In genomic region chr19:3810708-3811355, GRCh38 we compare ENCODE assay signal across 27 cellular contexts. TPM values are rescaled to one million over a fixed set of nuclear protein-coding genes. Genes with fewer than 3 reads are reported as not detected.
DNase-seq lines count a peak whose midpoint lies in the region; ATAC-seq and TF ChIP-seq lines count a peak whose summit lies in the region.
"Had no signal": no experiment of that assay in that cellular context is flagged by ENCODE, and none has a peak within 500 bp of the region (broad histone marks: within the 10 kb centered on the region; RNA-seq: fewer than 3 reads in every experiment).

No MANE protein-coding gene starts in this region.

- POLR2A ChIA-PET in activated CD8-positive, alpha-beta T cell treated with anti-CD3 and anti-CD28 coated beads for 36 hours (lab: Charles Lee): interaction anchor here (2.9 kb wide), 2 partner anchors 24 to 27 kb away, joined by 9 to 15 read pairs; partner anchors contain the start of gene MATK

- DNase-seq in GM06990 (ENCODE audit: extremely low read depth, insufficient read length) (no peak), H7 (peak; percentile 60), neuronal stem cell (ENCODE audit: low spot score) (no peak), kidney glomerular epithelial cell (lab: John Stamatoyannopoulos, UW) (no peak), germinal center (ENCODE audit: low spot score) (no peak), Right ventricle myocardium inferior (ENCODE audit: missing footprints) (no peak)
- DNase-seq in activated CD8-positive, alpha-beta T cell treated with anti-CD3 and anti-CD28 coated beads for 36 hours: no peak
- DNase-seq: activated CD4-positive, alpha-beta T cell treated with anti-CD3 and anti-CD28 coated beads for 1 hour; DMS53; GF-D8; left lung; OCI-M1; SHP77; stimulated activated CD4-positive, alpha-beta T cell treated with anti-CD3 and anti-CD28 coated beads, Interleukin-2, amount 100 ng/mL, for 48 hours; stimulated activated naive CD4-positive, alpha-beta T cell treated with Interleukin-2 at 50 U/mL for 16 hours; T-cell had no signal

- no peak overlapping the region for H2BK5ac ChIP-seq in neuronal stem cell (ENCODE audit: low read length)

- peak overlapping the region; percentile 52 for H3K23ac ChIP-seq in neuronal stem cell (ENCODE audit: low read depth, low read length, poor library complexity)

- H3K4me3 Mint-ChIP-seq in activated CD8-positive, alpha-beta T cell treated with anti-CD3 and anti-CD28 coated beads for 36 hours: no peak overlapping the region
- H3K4me3 Mint-ChIP-seq: activated T-helper 1 cell treated with anti-CD3 and anti-CD28 coated beads, Interleukin-12 subunit alpha, Interleukin-12 subunit beta, Interleukin-2, Interleukin-4 antibody, amounts not matched to agents 30 ng/mL and 10 ng/mL and 1 ng/mL, durations not matched to agents 14 hours and 24 hours and 36 hours; neural progenitor cell; T-cell had no signal

- peaks cover 56% of the 10 kb centered on the region for H3K4me1 Mint-ChIP-seq in activated CD8-positive, alpha-beta T cell treated with anti-CD3 and anti-CD28 coated beads for 36 hours (ENCODE audit: low read depth)
- H3K4me1 Mint-ChIP-seq: neural progenitor cell had no signal

- intact Hi-C loops in activated CD8-positive, alpha-beta T cell treated with anti-CD3 and anti-CD28 coated beads for 36 hours (cut with micrococcal nuclease): loop anchor here (10.0 kb wide), 1 partner anchor 46 kb away; the partner anchor contains the start of genes APBA3 and MRPL54
- intact Hi-C loops in Right ventricle myocardium inferior (cut with DNase I): no loop called here

- H2AFZ ChIP-seq in neuronal stem cell (ENCODE audit: low read length): no peak overlapping the region
- H2AFZ ChIP-seq: neural progenitor cell had no signal

- no peaks in the 10 kb centered on the region for H3K27me3 Mint-ChIP-seq in activated CD8-positive, alpha-beta T cell treated with anti-CD3 and anti-CD28 coated beads for 36 hours
- H3K27me3 Mint-ChIP-seq: activated naive CD8-positive, alpha-beta T cell; T-cell had no signal

- no peak overlapping the region for H3K4ac ChIP-seq in neuronal stem cell (ENCODE audit: low read length)

- H2BK15ac ChIP-seq in neuronal stem cell (ENCODE audit: low read length): no peak overlapping the region

- peaks cover 3% of the 10 kb centered on the region for H3K36me3 Mint-ChIP-seq in activated CD8-positive, alpha-beta T cell treated with anti-CD3 and anti-CD28 coated beads for 36 hours (ENCODE audit: low read depth)
- H3K36me3 Mint-ChIP-seq: T-cell had no signal

- H2BK120ac ChIP-seq in neuronal stem cell (ENCODE audit: low read depth, low read length): no peak overlapping the region

- H3K36me3 ChIP-seq in GM06990 (ENCODE audit: control insufficient read depth, insufficient read depth, low read length) (no peaks in the 10 kb centered on the region), H7 (replicated peaks; ENCODE audit: control insufficient read depth, insufficient read depth, low read length) (no peaks in the 10 kb centered on the region), neuronal stem cell (replicated peaks in 1 of 2; ENCODE audit: control insufficient read depth in 2 of 2, insufficient read depth in 2 of 2, low read length in 2 of 2) (peaks cover 0 to 3% of the 10 kb centered on the region in 2 donors)
- H3K36me3 ChIP-seq: ascending aorta, HAP-1, heart left ventricle, left lung, neural progenitor cell had no signal

- peak overlapping the region; percentile 5 for H3K18ac ChIP-seq in neuronal stem cell (ENCODE audit: low read length)

- H3K14ac ChIP-seq in neuronal stem cell (ENCODE audit: low read length): peak overlapping the region; percentile 38

- peaks cover 0 to 5% of the 10 kb centered on the region in 2 donors for H3K9me3 ChIP-seq in neuronal stem cell (replicated peaks in 1 of 2; ENCODE audit: control insufficient read depth in 2 of 2, insufficient read depth in 1 of 2, low read depth in 1 of 2, low read length in 2 of 2)
- H3K9me3 ChIP-seq: ascending aorta, HAP-1, heart left ventricle, left lung had no signal

- H2AK5ac ChIP-seq in neuronal stem cell (ENCODE audit: low read depth, low read length): peak overlapping the region; percentile 92

- CTCF ChIA-PET in activated CD8-positive, alpha-beta T cell treated with anti-CD3 and anti-CD28 coated beads for 36 hours (lab: Charles Lee): interaction anchor here (2.6 kb wide), 1 partner anchor 11 kb away, joined by 14 read pairs; no protein-coding TSS in a partner anchor

- no peak overlapping the region for H3K27ac ChIP-seq in neuronal stem cell (replicated peaks; ENCODE audit: low read length)
- H3K27ac ChIP-seq: ascending aorta, neural progenitor cell had no signal

- no peak overlapping the region for H3K9ac ChIP-seq in neuronal stem cell (ENCODE audit: low read depth, low read length, poor library complexity)
- H3K9ac ChIP-seq: neural progenitor cell had no signal

- H4K91ac ChIP-seq in neuronal stem cell (ENCODE audit: low read depth, low read length, poor library complexity): no peak overlapping the region

- H3K79me1 ChIP-seq in neuronal stem cell (ENCODE audit: low read depth, low read length): no peaks in the 10 kb centered on the region

- no peak overlapping the region for H3K4me2 ChIP-seq in neuronal stem cell (ENCODE audit: insufficient read depth, low read length, poor library complexity, severe bottlenecking)
- H3K4me2 ChIP-seq: neural progenitor cell, smooth muscle cell had no signal

- no peaks in the 10 kb centered on the region for H3K27me3 ChIP-seq in GM06990 (replicated peaks; ENCODE audit: control insufficient read depth, insufficient read depth, low read length)
- no peaks in the 10 kb centered on the region for H3K27me3 ChIP-seq in H7 (ENCODE audit: control insufficient read depth, insufficient read depth, low read length)
- H3K27me3 ChIP-seq in neuronal stem cell (ENCODE audit: control insufficient read depth in 3 of 3, insufficient read depth in 3 of 3, low read depth in 1 of 3, low read length in 3 of 3): peaks cover 0 to 2% (median 0%) of the 10 kb centered on the region in 3 experiments
- H3K27me3 ChIP-seq: heart left ventricle, neural progenitor cell had no signal

- no peak for ATAC-seq in activated CD8-positive, alpha-beta T cell treated with anti-CD3 and anti-CD28 coated beads for 36 hours
- ATAC-seq in HG02938 (IDR thresholded peaks at IDR 0.05; ENCODE audit: unreplicated experiment) (no peak), Right ventricle myocardium inferior (no peak)
- ATAC-seq: K562, left lung, T-cell had no signal

- H3K4me3 ChIP-seq in GM06990 (replicated peaks; ENCODE audit: low read depth, low read length): peak overlapping the region; percentile 7; the same call in 1 of the 2 replicates
- H3K4me3 ChIP-seq in H7 (ENCODE audit: insufficient read depth, low read depth, low read length): no peak overlapping the region
- H3K4me3 ChIP-seq in neuronal stem cell (ENCODE audit: low read length in 2 of 2): no peak overlapping the region
- H3K4me3 ChIP-seq: ascending aorta, HAP-1, heart left ventricle, K562, left lung, neural progenitor cell, smooth muscle cell had no signal

- H4K8ac ChIP-seq in neuronal stem cell (ENCODE audit: low read depth, low read length): peak overlapping the region; percentile 17

- peaks cover 4% of the 10 kb centered on the region for H3K9me3 Mint-ChIP-seq in activated CD8-positive, alpha-beta T cell treated with anti-CD3 and anti-CD28 coated beads for 36 hours
- H3K9me3 Mint-ChIP-seq: T-cell had no signal

- H3K27ac Mint-ChIP-seq in activated CD8-positive, alpha-beta T cell treated with anti-CD3 and anti-CD28 coated beads for 36 hours: peak overlapping the region; percentile 52
- H3K27ac Mint-ChIP-seq: activated T-helper 1 cell treated with anti-CD3 and anti-CD28 coated beads, Interleukin-12 subunit alpha, Interleukin-12 subunit beta, Interleukin-2, Interleukin-4 antibody, amounts not matched to agents 30 ng/mL and 10 ng/mL and 1 ng/mL, durations not matched to agents 14 hours and 24 hours and 36 hours; neural progenitor cell had no signal

- no peak for TF ChIP-seq CTCF in GM06990 (IDR thresholded peaks at IDR 0.05; ENCODE audit: insufficient read depth, low read length, poor library complexity, severe bottlenecking)
- TF ChIP-seq CTCF in activated CD8-positive, alpha-beta T cell treated with anti-CD3 and anti-CD28 coated beads for 36 hours (IDR thresholded peaks at IDR 0.05): no peak

- H2BK12ac ChIP-seq in neuronal stem cell (ENCODE audit: low read length): no peak overlapping the region

- H3K4me1 ChIP-seq in neuronal stem cell (ENCODE audit: control insufficient read depth in 2 of 2, insufficient read depth in 1 of 2, low read depth in 1 of 2, low read length in 2 of 2): peaks cover 2% of the 10 kb centered on the region in 2 donors
- H3K4me1 ChIP-seq: ascending aorta, HAP-1, neural progenitor cell had no signal

- no CpG with 5 or more reads among the region's 38 CpGs for WGBS in neuronal stem cell (ENCODE audit: extremely low coverage in 2 of 2, insufficient read length in 2 of 2, insufficient replicate concordance in 1 of 2), 2 donors

RNA-seq across cellular contexts. Expression of gene MATK, which starts 24.7 kb away (rescaled TPM):
- total RNA-seq in H7 (2014; rRNA removed; shearing (Covaris generic)): 19.1 and 22.8 TPM in 2 replicates
- total RNA-seq in activated CD8-positive, alpha-beta T cell treated with anti-CD3 and anti-CD28 coated beads for 36 hours: 10 to 100 TPM; 37.6 to 39.6 TPM
- polyA plus RNA-seq in neuronal stem cell (2013, experiment 1 of 2): 1.4 TPM
- polyA plus RNA-seq in neuronal stem cell (2013, experiment 2 of 2): 1.6 TPM
- total RNA-seq in Right ventricle myocardium inferior: 0.43 TPM
- total RNA-seq: ascending aorta, endothelial cell of umbilical vein, smooth muscle cell had no signal
- polyA plus RNA-seq: endothelial cell of umbilical vein, smooth muscle cell had no signal

RNA-seq across cellular contexts. Expression of gene RAX2, which starts 38.8 kb away (rescaled TPM):
- total RNA-seq in H7 (2014; rRNA removed; shearing (Covaris generic)): not detected in 2 replicates
- not detected for total RNA-seq in activated CD8-positive, alpha-beta T cell treated with anti-CD3 and anti-CD28 coated beads for 36 hours
- 0.01 TPM for polyA plus RNA-seq in neuronal stem cell (2013, experiment 1 of 2)
- polyA plus RNA-seq in neuronal stem cell (2013, experiment 2 of 2): 0.03 TPM
- not detected for total RNA-seq in Right ventricle myocardium inferior
- total RNA-seq: activated T-helper 1 cell treated with anti-CD3 and anti-CD28 coated beads, Interleukin-12 subunit alpha, Interleukin-12 subunit beta, Interleukin-2, Interleukin-4 antibody, amounts not matched to agents 30 ng/mL and 10 ng/mL and 1 ng/mL, durations not matched to agents 14 hours and 24 hours and 36 hours; ascending aorta; dermis microvascular lymphatic vessel endothelial cell; endothelial cell of umbilical vein; heart left ventricle; K562; left lung; smooth muscle cell; T-cell had no signal
- polyA plus RNA-seq: endothelial cell of umbilical vein, heart left ventricle, K562, smooth muscle cell had no signal

RNA-seq across cellular contexts. Expression of gene MRPL54, which starts 48.4 kb away (rescaled TPM):
- total RNA-seq in H7 (2014; rRNA removed; shearing (Covaris generic)): 56.3 and 62.1 TPM in 2 replicates
- 10 to 100 TPM; 47.4 to 50.9 TPM for total RNA-seq in activated CD8-positive, alpha-beta T cell treated with anti-CD3 and anti-CD28 coated beads for 36 hours
- polyA plus RNA-seq in neuronal stem cell (2013, experiment 1 of 2): 39.9 TPM
- polyA plus RNA-seq in neuronal stem cell (2013, experiment 2 of 2): 40.6 TPM
- 73.8 TPM for total RNA-seq in Right ventricle myocardium inferior

RNA-seq across cellular contexts. Expression of gene APBA3, which starts 49.3 kb away (rescaled TPM):
- total RNA-seq in H7 (2014; rRNA removed; shearing (Covaris generic)): 36.8 and 37.3 TPM in 2 replicates
- 10 to 100 TPM; 28.0 to 29.1 TPM for total RNA-seq in activated CD8-positive, alpha-beta T cell treated with anti-CD3 and anti-CD28 coated beads for 36 hours
- polyA plus RNA-seq in neuronal stem cell (2013, experiment 1 of 2): 19.0 TPM
- polyA plus RNA-seq in neuronal stem cell (2013, experiment 2 of 2): 17.8 TPM
- 12.7 TPM for total RNA-seq in Right ventricle myocardium inferior

RNA-seq across cellular contexts. Expression of gene ZFR2, which starts 58.0 kb away (rescaled TPM):
- 21.5 and 36.1 TPM in 2 replicates for total RNA-seq in H7 (2014; rRNA removed; shearing (Covaris generic))
- total RNA-seq in activated CD8-positive, alpha-beta T cell treated with anti-CD3 and anti-CD28 coated beads for 36 hours: under 1 TPM in 1 of 2 experiments, not detected in 1; 0.23 TPM
- 12.5 TPM for polyA plus RNA-seq in neuronal stem cell (2013, experiment 1 of 2)
- polyA plus RNA-seq in neuronal stem cell (2013, experiment 2 of 2): 13.8 TPM
- total RNA-seq in Right ventricle myocardium inferior: not detected
- total RNA-seq: ascending aorta, endothelial cell of umbilical vein had no signal
- polyA plus RNA-seq: endothelial cell of umbilical vein had no signal

Comparison
In these comparisons a context has a peak if more than half of its experiments do, and no peak if none do; other contexts are left out.
1. RNA of gene MATK, which starts 24.7 kb away (total RNA-seq): 37.6 to 39.6 TPM in activated CD8-positive, alpha-beta T cell treated with anti-CD3 and anti-CD28 coated beads for 36 hours and 19.1 to 22.8 TPM in H7; 0.43 TPM in Right ventricle myocardium inferior (single experiment); every median in the first group is over 10 times any median in the second.